In the genomic region with DNA sequence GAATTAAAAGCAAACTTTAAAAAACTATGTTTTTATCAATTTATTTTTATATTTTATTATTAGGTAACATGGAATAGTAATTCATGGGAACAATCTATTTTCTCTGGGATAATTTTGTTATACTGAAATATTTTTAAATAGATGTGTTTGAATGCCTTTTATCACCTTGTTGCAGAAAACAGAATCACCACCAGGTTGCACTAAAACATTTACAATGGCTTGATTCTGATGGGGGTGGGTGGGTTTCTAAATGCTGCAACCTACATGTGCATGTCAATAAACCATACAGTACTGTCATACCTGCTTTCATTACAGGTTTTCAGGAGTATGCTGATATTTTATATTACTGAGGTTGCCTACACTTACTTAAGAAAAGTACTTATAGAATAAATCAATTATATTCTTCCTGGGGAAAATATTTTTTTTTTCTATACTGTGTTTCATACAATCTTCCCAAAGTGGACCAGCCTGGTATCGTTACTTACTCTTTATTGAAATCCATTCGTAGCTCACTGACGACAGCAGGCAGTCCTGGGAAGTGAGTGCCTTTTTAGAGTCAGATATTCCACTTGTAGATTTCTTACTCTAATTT, we compare ENCODE assay signal across 9 cellular contexts.
DNase-seq lines count a peak whose midpoint lies in the region; ATAC-seq and TF ChIP-seq lines count a peak whose summit lies in the region.
"Had no signal": no experiment of that assay in that cellular context is flagged by ENCODE, and none has a peak within 500 bp of the region (broad histone marks: within the 10 kb centered on the region; RNA-seq: fewer than 3 reads in every experiment).

No MANE protein-coding gene starts in this region.

- H3K4me1 ChIP-seq in HEK293 (ENCODE audit: control insufficient read depth, insufficient read depth, low read length): no peaks in the 10 kb centered on the region
- no peaks in the 10 kb centered on the region for H3K4me1 ChIP-seq in Peyer's patch

- no peak overlapping the region for H3K4me3 Mint-ChIP-seq in type B pancreatic cell
- H3K4me3 Mint-ChIP-seq: memory B cell had no signal

- no peaks in the 10 kb centered on the region for H3K36me3 Mint-ChIP-seq in type B pancreatic cell

- no peak for ATAC-seq in HG03469 (IDR thresholded peaks at IDR 0.05; ENCODE audit: unreplicated experiment)
- ATAC-seq in GM21786 (IDR thresholded peaks at IDR 0.05; ENCODE audit: unreplicated experiment): no peak

- DNase-seq in COR-L47 (lab: John Stamatoyannopoulos, UW) (peak; percentile 71), Peyer's patch (no peak), fibroblast of mammary gland (ENCODE audit: low read depth) (peak; percentile 60), type B pancreatic cell (ENCODE audit: extremely low spot score, unreplicated experiment) (no peak), HK-2 (ENCODE audit: unreplicated experiment) (no peak)

- H3K4me1 Mint-ChIP-seq in type B pancreatic cell (ENCODE audit: unreplicated experiment): peaks cover 15% of the 10 kb centered on the region
- H3K4me1 Mint-ChIP-seq: memory B cell had no signal

- no peak for TF ChIP-seq POLR2A in Peyer's patch (IDR thresholded peaks at IDR 0.05)

- H3K9me3 Mint-ChIP-seq in type B pancreatic cell: no peaks in the 10 kb centered on the region
- H3K9me3 Mint-ChIP-seq: memory B cell had no signal

- no peaks in the 10 kb centered on the region for H3K27me3 Mint-ChIP-seq in type B pancreatic cell
- H3K27me3 Mint-ChIP-seq: memory B cell had no signal

- no peak overlapping the region for H3K4me3 ChIP-seq in HEK293 (ENCODE audit: low read depth, low read length)
- H3K4me3 ChIP-seq in Peyer's patch: no peak overlapping the region
- H3K4me3 ChIP-seq in fibroblast of mammary gland (ENCODE audit: control insufficient read depth, low read depth, low read length): no peak overlapping the region

- no peak overlapping the region for H3K27ac Mint-ChIP-seq in type B pancreatic cell
- H3K27ac Mint-ChIP-seq: memory B cell had no signal

- 0 out of 2 replicates have a peak, but pooled peaks have one; percentile 41 for TF ChIP-seq CTCF in HEK293 (tag by site-specific recombination; IDR thresholded peaks at IDR 0.05)
- TF ChIP-seq CTCF in Peyer's patch (IDR thresholded peaks at IDR 0.05): peak in 4 of 6 experiments; percentile 7 to 29 (median 22)
- peak; percentile 65 for TF ChIP-seq CTCF in fibroblast of mammary gland (conservative IDR thresholded peaks at IDR 0.05; ENCODE audit: control insufficient read depth, insufficient read depth, low read depth, low read length)
- TF ChIP-seq CTCF in type B pancreatic cell (conservative IDR thresholded peaks at IDR 0.05): peak; percentile 83

- no peaks in the 10 kb centered on the region for H3K36me3 ChIP-seq in HEK293 (ENCODE audit: control insufficient read depth in 2 of 2, insufficient read depth in 1 of 2, low read length in 2 of 2)
- H3K36me3 ChIP-seq in Peyer's patch: no peaks in the 10 kb centered on the region

- H3K27me3 ChIP-seq in Peyer's patch: no peaks in the 10 kb centered on the region

- H3K9me3 ChIP-seq in HEK293 (ENCODE audit: control insufficient read depth, insufficient read depth, low read depth, low read length) (no peaks in the 10 kb centered on the region), Peyer's patch (no peaks in the 10 kb centered on the region)

- CTCF ChIA-PET in HEK293 (lab: Yijun Ruan, JAX): interaction anchor here (0.7 to 2.9 kb wide), 9 partner anchors 15 to 692 kb away, joined by 3 to 11 read pairs (median 4); no protein-coding TSS in a partner anchor

- POLR2A ChIA-PET in HEK293 (lab: Yijun Ruan, JAX): no interaction called here

- H3K27ac ChIP-seq in HEK293 (ENCODE audit: extremely low read depth, low read depth, low read length) (no peak overlapping the region), Peyer's patch (no peak overlapping the region)

TF ChIP-seq in HEK293, 187 proteins besides CTCF, POLR2A, EP300 and RAD21 (continues in another document):
- TF ChIP-seq, protein P1, sequence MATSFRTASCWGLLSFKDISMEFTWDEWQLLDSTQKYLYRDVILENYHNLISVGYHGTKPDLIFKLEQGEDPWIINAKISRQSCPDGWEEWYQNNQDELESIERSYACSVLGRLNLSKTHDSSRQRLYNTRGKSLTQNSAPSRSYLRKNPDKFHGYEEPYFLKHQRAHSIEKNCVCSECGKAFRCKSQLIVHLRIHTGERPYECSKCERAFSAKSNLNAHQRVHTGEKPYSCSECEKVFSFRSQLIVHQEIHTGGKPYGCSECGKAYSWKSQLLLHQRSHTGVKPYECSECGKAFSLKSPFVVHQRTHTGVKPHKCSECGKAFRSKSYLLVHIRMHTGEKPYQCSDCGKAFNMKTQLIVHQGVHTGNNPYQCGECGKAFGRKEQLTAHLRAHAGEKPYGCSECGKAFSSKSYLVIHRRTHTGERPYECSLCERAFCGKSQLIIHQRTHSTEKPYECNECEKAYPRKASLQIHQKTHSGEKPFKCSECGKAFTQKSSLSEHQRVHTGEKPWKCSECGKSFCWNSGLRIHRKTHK (tag by site-specific recombination; IDR thresholded peaks at IDR 0.05): no peak
- TF ChIP-seq, protein P2, sequence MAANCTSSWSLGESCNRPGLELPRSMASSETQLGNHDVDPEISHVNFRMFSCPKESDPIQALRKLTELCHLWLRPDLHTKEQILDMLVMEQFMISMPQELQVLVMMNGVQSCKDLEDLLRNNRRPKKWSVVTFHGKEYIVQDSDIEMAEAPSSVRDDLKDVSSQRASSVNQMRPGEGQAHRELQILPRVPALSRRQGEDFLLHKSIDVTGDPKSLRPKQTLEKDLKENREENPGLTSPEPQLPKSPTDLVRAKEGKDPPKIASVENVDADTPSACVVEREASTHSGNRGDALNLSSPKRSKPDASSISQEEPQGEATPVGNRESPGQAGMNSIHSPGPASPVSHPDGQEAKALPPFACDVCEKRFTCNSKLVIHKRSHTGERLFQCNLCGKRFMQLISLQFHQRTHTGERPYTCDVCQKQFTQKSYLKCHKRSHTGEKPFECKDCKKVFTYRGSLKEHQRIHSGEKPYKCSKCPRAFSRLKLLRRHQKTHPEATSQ (tag by site-specific recombination; IDR thresholded peaks at IDR 0.05): no peak
- TF ChIP-seq, protein P3, sequence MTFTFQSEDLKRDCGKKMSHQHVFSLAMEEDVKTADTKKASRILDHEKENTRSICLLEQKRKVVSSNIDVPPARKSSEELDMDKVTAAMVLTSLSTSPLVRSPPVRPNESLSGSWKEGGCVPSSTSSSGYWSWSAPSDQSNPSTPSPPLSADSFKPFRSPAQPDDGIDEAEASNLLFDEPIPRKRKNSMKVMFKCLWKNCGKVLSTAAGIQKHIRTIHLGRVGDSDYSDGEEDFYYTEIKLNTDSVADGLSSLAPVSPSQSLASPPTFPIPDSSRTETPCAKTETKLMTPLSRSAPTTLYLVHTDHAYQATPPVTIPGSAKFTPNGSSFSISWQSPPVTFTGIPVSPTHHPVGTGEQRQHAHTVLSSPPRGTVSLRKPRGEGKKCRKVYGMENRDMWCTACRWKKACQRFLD (tag by site-specific recombination; IDR thresholded peaks at IDR 0.05): no peak
- TF ChIP-seq, protein P4, sequence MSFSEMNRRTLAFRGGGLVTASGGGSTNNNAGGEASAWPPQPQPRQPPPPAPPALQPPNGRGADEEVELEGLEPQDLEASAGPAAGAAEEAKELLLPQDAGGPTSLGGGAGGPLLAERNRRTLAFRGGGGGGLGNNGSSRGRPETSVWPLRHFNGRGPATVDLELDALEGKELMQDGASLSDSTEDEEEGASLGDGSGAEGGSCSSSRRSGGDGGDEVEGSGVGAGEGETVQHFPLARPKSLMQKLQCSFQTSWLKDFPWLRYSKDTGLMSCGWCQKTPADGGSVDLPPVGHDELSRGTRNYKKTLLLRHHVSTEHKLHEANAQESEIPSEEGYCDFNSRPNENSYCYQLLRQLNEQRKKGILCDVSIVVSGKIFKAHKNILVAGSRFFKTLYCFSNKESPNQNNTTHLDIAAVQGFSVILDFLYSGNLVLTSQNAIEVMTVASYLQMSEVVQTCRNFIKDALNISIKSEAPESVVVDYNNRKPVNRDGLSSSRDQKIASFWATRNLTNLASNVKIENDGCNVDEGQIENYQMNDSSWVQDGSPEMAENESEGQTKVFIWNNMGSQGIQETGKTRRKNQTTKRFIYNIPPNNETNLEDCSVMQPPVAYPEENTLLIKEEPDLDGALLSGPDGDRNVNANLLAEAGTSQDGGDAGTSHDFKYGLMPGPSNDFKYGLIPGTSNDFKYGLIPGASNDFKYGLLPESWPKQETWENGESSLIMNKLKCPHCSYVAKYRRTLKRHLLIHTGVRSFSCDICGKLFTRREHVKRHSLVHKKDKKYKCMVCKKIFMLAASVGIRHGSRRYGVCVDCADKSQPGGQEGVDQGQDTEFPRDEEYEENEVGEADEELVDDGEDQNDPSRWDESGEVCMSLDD (tag by site-specific recombination; IDR thresholded peaks at IDR 0.05): no peak
- TF ChIP-seq ZFP69B (tag by site-specific recombination; IDR thresholded peaks at IDR 0.05) (no peak), ZNF558 (tag by site-specific recombination; IDR thresholded peaks at IDR 0.05) (no peak), ZNF211 (tag by site-specific recombination; IDR thresholded peaks at IDR 0.05; ENCODE audit: low read depth) (no peak), ZNF514 (tag by site-specific recombination; IDR thresholded peaks at IDR 0.05) (no peak), ZNF214 (tag by site-specific recombination; IDR thresholded peaks at IDR 0.05; ENCODE audit: borderline replicate concordance) (no peak), GLI2 (tag by site-specific recombination; IDR thresholded peaks at IDR 0.05; ENCODE audit: borderline replicate concordance, low read depth) (no peak), YY1 (tag by site-specific recombination; IDR thresholded peaks at IDR 0.05) (no peak)
- TF ChIP-seq, protein P5, sequence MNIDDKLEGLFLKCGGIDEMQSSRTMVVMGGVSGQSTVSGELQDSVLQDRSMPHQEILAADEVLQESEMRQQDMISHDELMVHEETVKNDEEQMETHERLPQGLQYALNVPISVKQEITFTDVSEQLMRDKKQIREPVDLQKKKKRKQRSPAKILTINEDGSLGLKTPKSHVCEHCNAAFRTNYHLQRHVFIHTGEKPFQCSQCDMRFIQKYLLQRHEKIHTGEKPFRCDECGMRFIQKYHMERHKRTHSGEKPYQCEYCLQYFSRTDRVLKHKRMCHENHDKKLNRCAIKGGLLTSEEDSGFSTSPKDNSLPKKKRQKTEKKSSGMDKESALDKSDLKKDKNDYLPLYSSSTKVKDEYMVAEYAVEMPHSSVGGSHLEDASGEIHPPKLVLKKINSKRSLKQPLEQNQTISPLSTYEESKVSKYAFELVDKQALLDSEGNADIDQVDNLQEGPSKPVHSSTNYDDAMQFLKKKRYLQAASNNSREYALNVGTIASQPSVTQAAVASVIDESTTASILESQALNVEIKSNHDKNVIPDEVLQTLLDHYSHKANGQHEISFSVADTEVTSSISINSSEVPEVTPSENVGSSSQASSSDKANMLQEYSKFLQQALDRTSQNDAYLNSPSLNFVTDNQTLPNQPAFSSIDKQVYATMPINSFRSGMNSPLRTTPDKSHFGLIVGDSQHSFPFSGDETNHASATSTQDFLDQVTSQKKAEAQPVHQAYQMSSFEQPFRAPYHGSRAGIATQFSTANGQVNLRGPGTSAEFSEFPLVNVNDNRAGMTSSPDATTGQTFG (tag by site-specific recombination; IDR thresholded peaks at IDR 0.05; ENCODE audit: borderline replicate concordance): no peak

Comparison
In these comparisons a context has a peak if more than half of its experiments do, and no peak if none do; other contexts are left out.
1. DNase-seq: peak in COR-L47 (single experiment) and fibroblast of mammary gland (single experiment); none in Peyer's patch (0 of 3), type B pancreatic cell (single experiment) and HK-2 (single experiment).
2. CTCF ChIP-seq: peak in every context shown above with its lines; median percentile 83 in type B pancreatic cell; 65 in fibroblast of mammary gland; 41 in HEK293; 22 in Peyer's patch.